In genomic region chr17:22286337-22287041, GRCh38 we compare ENCODE assay signal across 20 cellular contexts.
DNase-seq lines count a peak whose midpoint lies in the region; FAIRE-seq and TF ChIP-seq lines count a peak whose summit lies in the region.
"Had no signal": no experiment of that assay in that cellular context is flagged by ENCODE, and none has a peak within 500 bp of the region (broad histone marks: within the 10 kb centered on the region; RNA-seq: fewer than 3 reads in every experiment).

No MANE protein-coding gene starts in this region.

- H3K27me3 Mint-ChIP-seq in activated CD4-positive, alpha-beta T cell treated with anti-CD3 and anti-CD28 coated beads, Interleukin-2, amount 10 ng/mL, durations not matched to agents 24 days and 14 days, result no peaks in the 10 kb centered on the region
- H3K27me3 Mint-ChIP-seq: CD4-positive, CD25-positive, alpha-beta regulatory T cell had no signal

- H3K4me1 ChIP-seq in colonic mucosa (no peaks in the 10 kb centered on the region), stomach (no peaks in the 10 kb centered on the region)
- H3K4me1 ChIP-seq: SJSA1 had no signal

- H3K9ac ChIP-seq in colonic mucosa (ENCODE audit: low read depth in 2 of 2, low read length in 2 of 2), result no peak overlapping the region

- H3K36me3 ChIP-seq in colonic mucosa (no peaks in the 10 kb centered on the region), stomach (no peaks in the 10 kb centered on the region)
- H3K36me3 ChIP-seq: SJSA1 had no signal

- no peaks in the 10 kb centered on the region for H3K4me1 Mint-ChIP-seq in activated CD4-positive, alpha-beta T cell treated with anti-CD3 and anti-CD28 coated beads, Interleukin-2, amount 10 ng/mL, durations not matched to agents 24 days and 14 days
- H3K4me1 Mint-ChIP-seq: CD4-positive, CD25-positive, alpha-beta regulatory T cell had no signal

- peak; percentile 31 for DNase-seq in activated CD4-positive, alpha-beta T cell treated with anti-CD3 and anti-CD28 coated beads, Interleukin-2, amount 10 ng/mL, durations not matched to agents 24 days and 14 days
- no peak for DNase-seq in activated CD4-positive, alpha-beta T cell treated with anti-CD3 and anti-CD28 coated beads for 48 hours
- peak; percentile 4 for DNase-seq in colonic mucosa
- peak; percentile 77 for DNase-seq in mesenteric fat pad (ENCODE audit: low spot score)
- peak; percentile 24 for DNase-seq in stomach
- no peak for DNase-seq in NCI-H1417 treated with DMSO at 0.1 percent for 48 hours (lab: John Stamatoyannopoulos, UW)
- no peak for DNase-seq in GM12891 (ENCODE audit: insufficient read length, low spot score)
- DNase-seq in cerebellar nuclear complex (lab: John Stamatoyannopoulos, UW), result no peak
- DNase-seq: CD4-positive, CD25-positive, alpha-beta regulatory T cell; DMS53; EL; KG1; NCI-H1417; NCI-H187 treated with DMSO at 0.1 percent for 48 hours; NCI-H345; NCI-H524 treated with DMSO at 0.1 percent for 48 hours had no signal

- TF ChIP-seq POLR2A in stomach (IDR thresholded peaks at IDR 0.05) (no peak), GM12891 (IDR thresholded peaks at IDR 0.05; ENCODE audit: low read depth, low read length) (no peak)

- H3K4me3 ChIP-seq in colonic mucosa (no peak overlapping the region), stomach (no peak overlapping the region)
- H3K4me3 ChIP-seq: GM12878, SJSA1 had no signal

- H3K9me3 ChIP-seq in colonic mucosa, result no peaks in the 10 kb centered on the region
- H3K9me3 ChIP-seq in stomach, result peaks cover 0 to 15% (median 6%) of the 10 kb centered on the region in 4 donors
- H3K9me3 ChIP-seq: SJSA1 had no signal

- TF ChIP-seq CTCF in colonic mucosa (IDR thresholded peaks at IDR 0.05), result no peak
- no peak for TF ChIP-seq CTCF in stomach (IDR thresholded peaks at IDR 0.05)

- intact Hi-C loops in activated CD4-positive, alpha-beta T cell treated with anti-CD3 and anti-CD28 coated beads, Interleukin-2, amount 10 ng/mL, durations not matched to agents 24 days and 14 days (cut with micrococcal nuclease), result no loop called here
- intact Hi-C loops in colonic mucosa (cut with DNase I) (no loop called here), stomach (cut with DNase I; ENCODE audit: low total_unique reads) (no loop called here)

- no peak for FAIRE-seq in GM12891 (lab: Jason Lieb, UNC)
- FAIRE-seq: GM12878, H1 had no signal

- H3K27ac ChIP-seq in colonic mucosa (no peak overlapping the region), stomach (no peak overlapping the region)
- H3K27ac ChIP-seq: 22Rv1, SJSA1 had no signal

- TF ChIP-seq EP300 in stomach (IDR thresholded peaks at IDR 0.05), result no peak

- no peaks in the 10 kb centered on the region for H3K36me3 Mint-ChIP-seq in activated CD4-positive, alpha-beta T cell treated with anti-CD3 and anti-CD28 coated beads, Interleukin-2, amount 10 ng/mL, durations not matched to agents 24 days and 14 days (ENCODE audit: low read depth)
- H3K36me3 Mint-ChIP-seq: CD4-positive, CD25-positive, alpha-beta regulatory T cell had no signal

- peaks cover 5% of the 10 kb centered on the region for H3K9me3 Mint-ChIP-seq in activated CD4-positive, alpha-beta T cell treated with anti-CD3 and anti-CD28 coated beads, Interleukin-2, amount 10 ng/mL, durations not matched to agents 24 days and 14 days

- H3K27me3 ChIP-seq in colonic mucosa (no peaks in the 10 kb centered on the region), stomach (no peaks in the 10 kb centered on the region)
- H3K27me3 ChIP-seq: SJSA1 had no signal

- no peak overlapping the region for H3K4me3 Mint-ChIP-seq in activated CD4-positive, alpha-beta T cell treated with anti-CD3 and anti-CD28 coated beads, Interleukin-2, amount 10 ng/mL, durations not matched to agents 24 days and 14 days
- H3K4me3 Mint-ChIP-seq: CD4-positive, CD25-positive, alpha-beta regulatory T cell had no signal

- no peak overlapping the region for H3K27ac Mint-ChIP-seq in activated CD4-positive, alpha-beta T cell treated with anti-CD3 and anti-CD28 coated beads, Interleukin-2, amount 10 ng/mL, durations not matched to agents 24 days and 14 days
- H3K27ac Mint-ChIP-seq: CD4-positive, CD25-positive, alpha-beta regulatory T cell had no signal

- 76 to 82% (median 81%) methylated on average over 18 to 22 of the region's 22 CpGs for WGBS in stomach, 5 donors

TF ChIP-seq in GM12891, 5 proteins besides CTCF, POLR2A, EP300 and RAD21:
- TF ChIP-seq PAX5 (IDR thresholded peaks at IDR 0.05; ENCODE audit: insufficient read depth, low read length, severe bottlenecking) (no peak), SPI1 (IDR thresholded peaks at IDR 0.05; ENCODE audit: low read depth, low read length) (no peak), POLR2AphosphoS5 (IDR thresholded peaks at IDR 0.05; ENCODE audit: low read depth, low read length) (no peak), POU2F2 (IDR thresholded peaks at IDR 0.05; ENCODE audit: low read depth, low read length) (no peak)
TF ChIP-seq in GM12891: peak in this region for 0.

Comparison
In these comparisons a context has a peak if more than half of its experiments do, and no peak if none do; other contexts are left out.
1. DNase-seq: peak in activated CD4-positive, alpha-beta T cell treated with anti-CD3 and anti-CD28 coated beads, Interleukin-2, amount 10 ng/mL, durations not matched to agents 24 days and 14 days (single experiment), colonic mucosa (single experiment), mesenteric fat pad (single experiment) and stomach (single experiment); none in activated CD4-positive, alpha-beta T cell treated with anti-CD3 and anti-CD28 coated beads for 48 hours (single experiment), NCI-H1417 treated with DMSO at 0.1 percent for 48 hours (single experiment), GM12891 (single experiment) and cerebellar nuclear complex (0 of 2).